Comparison of ENCODE assay signal across 13 cellular contexts in the genomic region with DNA sequence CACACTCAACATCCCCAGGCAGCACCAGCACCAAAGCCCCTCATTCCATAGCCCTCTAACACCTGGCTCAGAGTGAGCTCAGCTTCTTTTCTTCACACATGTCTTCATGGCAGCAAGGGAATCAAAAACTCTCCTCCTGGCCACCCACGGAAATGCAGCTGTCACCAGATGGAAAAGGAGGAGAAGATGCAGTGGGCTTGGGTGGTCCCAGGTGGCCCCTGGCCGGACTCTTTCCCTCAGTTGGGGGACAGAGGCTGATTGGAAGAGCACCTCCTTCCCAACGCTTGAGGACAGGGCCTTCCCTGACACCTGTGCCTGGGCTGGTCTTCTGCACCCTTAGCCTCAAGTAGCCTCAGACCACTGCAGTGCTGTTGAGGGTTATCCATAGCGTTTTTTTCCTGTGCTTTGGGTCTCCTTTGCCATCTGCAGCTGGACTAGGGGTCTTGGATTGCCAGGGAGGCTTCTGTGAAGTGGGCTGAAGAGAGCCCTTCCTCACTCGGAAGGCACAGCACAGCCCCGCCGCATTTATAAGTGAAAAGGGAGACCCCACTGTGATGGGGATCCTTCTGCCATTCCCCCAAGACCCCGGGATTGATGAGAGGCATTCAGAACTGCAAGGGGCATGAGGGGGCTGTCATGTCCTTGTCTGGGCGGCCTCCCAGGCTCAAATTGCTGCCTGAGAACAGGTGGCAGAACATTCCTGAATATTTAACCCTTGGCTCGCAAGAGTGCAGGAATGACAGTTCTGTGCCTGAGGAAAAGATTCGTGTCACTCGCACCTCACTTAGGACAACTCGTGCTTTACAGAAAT.
A peak's percentile ranks its signal among the peaks of the same experiment; 100 is the strongest.
DNase-seq lines count a peak whose midpoint lies in the region; ATAC-seq and TF ChIP-seq lines count a peak whose summit lies in the region.
"Had no signal": no experiment of that assay in that cellular context is flagged by ENCODE, and none has a peak within 500 bp of the region (broad histone marks: within the 10 kb centered on the region; RNA-seq: fewer than 3 reads in every experiment).

No MANE protein-coding gene starts in this region.

- no peak for TF ChIP-seq CTCF in MCF 10A (IDR thresholded peaks at IDR 0.05; ENCODE audit: unreplicated experiment)
- TF ChIP-seq CTCF in breast epithelium (IDR thresholded peaks at IDR 0.05): no peak
- no peak for TF ChIP-seq CTCF in vagina (IDR thresholded peaks at IDR 0.05)

- H3K4me1 Mint-ChIP-seq in MCF 10A (ENCODE audit: insufficient read depth, unreplicated experiment): peaks cover 29% of the 10 kb centered on the region
- peaks cover 67% of the 10 kb centered on the region for H3K4me1 Mint-ChIP-seq in activated T-helper 2 cell treated with anti-CD3 and anti-CD28 coated beads, Interferon-gamma antibody, Interleukin-2, Interleukin-4, amounts not matched to agents 10 μg/mL and 5 μg/mL and 100 μg/mL, durations not matched to agents 14 hours and 24 hours and 36 hours (ENCODE audit: low read depth)

- peak overlapping the region; percentile 91 for H3K27ac Mint-ChIP-seq in MCF 10A (ENCODE audit: low read depth, unreplicated experiment)
- H3K27ac Mint-ChIP-seq in activated T-helper 2 cell treated with anti-CD3 and anti-CD28 coated beads, Interferon-gamma antibody, Interleukin-2, Interleukin-4, amounts not matched to agents 10 μg/mL and 5 μg/mL and 100 μg/mL, durations not matched to agents 14 hours and 24 hours and 36 hours: peak overlapping the region; percentile 98

- DNase-seq in MCF 10A (ENCODE audit: unreplicated experiment) (no peak), breast epithelium (ENCODE audit: low spot score in 2 of 2) (no peak), left kidney (ENCODE audit: low read depth, low spot score) (peak; percentile 21), vagina (ENCODE audit: extremely low spot score in 2 of 2) (peak; percentile 58), GM19240 (ENCODE audit: insufficient read length, low spot score) (no peak), COR-L47 (lab: John Stamatoyannopoulos, UW) (no peak)
- no peak for DNase-seq in activated T-helper 2 cell treated with anti-CD3 and anti-CD28 coated beads, Interferon-gamma antibody, Interleukin-2, Interleukin-4, amounts not matched to agents 10 μg/mL and 5 μg/mL and 100 μg/mL, durations not matched to agents 14 hours and 24 hours and 36 hours (ENCODE audit: low spot score)
- DNase-seq: activated CD4-positive, CD25-positive, alpha-beta regulatory T cell; DMS79 treated with DMSO at 0.1 percent for 48 hours; left cardiac atrium; NCI-H82 had no signal

- intact Hi-C loops in MCF 10A (cut with micrococcal nuclease) (no loop called here), breast epithelium (cut with DNase I; ENCODE audit: low total_unique reads) (loop anchor here (5.0 kb wide), 1 partner anchor 461 kb away; no protein-coding TSS in a partner anchor), vagina (cut with DNase I) (no loop called here)
- intact Hi-C loops in activated T-helper 2 cell treated with anti-CD3 and anti-CD28 coated beads, Interferon-gamma antibody, Interleukin-2, Interleukin-4, amounts not matched to agents 10 μg/mL and 5 μg/mL and 100 μg/mL, durations not matched to agents 14 hours and 24 hours and 36 hours (cut with micrococcal nuclease): loop anchor here (1.0 to 5.0 kb wide), 3 partner anchors 30 to 186 kb away; no protein-coding TSS in a partner anchor

- H3K27me3 Mint-ChIP-seq in MCF 10A (ENCODE audit: insufficient read depth, unreplicated experiment): no peaks in the 10 kb centered on the region
- no peaks in the 10 kb centered on the region for H3K27me3 Mint-ChIP-seq in activated T-helper 2 cell treated with anti-CD3 and anti-CD28 coated beads, Interferon-gamma antibody, Interleukin-2, Interleukin-4, amounts not matched to agents 10 μg/mL and 5 μg/mL and 100 μg/mL, durations not matched to agents 14 hours and 24 hours and 36 hours (ENCODE audit: low read depth)

- H3K4me1 ChIP-seq in breast epithelium (no peaks in the 10 kb centered on the region), vagina (peaks cover 31% of the 10 kb centered on the region)

- H3K27me3 ChIP-seq in breast epithelium (no peaks in the 10 kb centered on the region), vagina (no peaks in the 10 kb centered on the region)
- H3K27me3 ChIP-seq: gastroesophageal sphincter had no signal

- no peaks in the 10 kb centered on the region for H3K9me3 Mint-ChIP-seq in MCF 10A (ENCODE audit: unreplicated experiment)
- H3K9me3 Mint-ChIP-seq in activated T-helper 2 cell treated with anti-CD3 and anti-CD28 coated beads, Interferon-gamma antibody, Interleukin-2, Interleukin-4, amounts not matched to agents 10 μg/mL and 5 μg/mL and 100 μg/mL, durations not matched to agents 14 hours and 24 hours and 36 hours: no peaks in the 10 kb centered on the region

- POLR2A ChIA-PET in MCF 10A (lab: Yijun Ruan, JAX): interaction anchor here (0.6 to 0.9 kb wide), 3 partner anchors 59 to 261 kb away, joined by 3 to 4 read pairs (median 4); no protein-coding TSS in a partner anchor

- TF ChIP-seq POLR2A in breast epithelium (IDR thresholded peaks at IDR 0.05) (no peak), vagina (IDR thresholded peaks at IDR 0.05) (no peak)

- H3K4me3 Mint-ChIP-seq in MCF 10A (ENCODE audit: unreplicated experiment): no peak overlapping the region
- H3K4me3 Mint-ChIP-seq in activated T-helper 2 cell treated with anti-CD3 and anti-CD28 coated beads, Interferon-gamma antibody, Interleukin-2, Interleukin-4, amounts not matched to agents 10 μg/mL and 5 μg/mL and 100 μg/mL, durations not matched to agents 14 hours and 24 hours and 36 hours (ENCODE audit: low read depth): peak overlapping the region; percentile 84

- ATAC-seq in HG02610 (IDR thresholded peaks at IDR 0.05; ENCODE audit: unreplicated experiment): no peak
- ATAC-seq: gastroesophageal sphincter, left cardiac atrium had no signal

- CTCF ChIA-PET in MCF 10A (lab: Yijun Ruan, JAX): interaction anchor here (0.6 to 0.9 kb wide), 4 partner anchors 23 to 440 kb away, joined by 3 to 4 read pairs (median 3); no protein-coding TSS in a partner anchor

- H3K27ac ChIP-seq in breast epithelium (no peak overlapping the region), vagina (no peak overlapping the region)

- H3K4me3 ChIP-seq in breast epithelium (no peak overlapping the region), vagina (no peak overlapping the region)
- H3K4me3 ChIP-seq: gastroesophageal sphincter had no signal

- no peaks in the 10 kb centered on the region for H3K9me3 ChIP-seq in breast epithelium
- H3K9me3 ChIP-seq in vagina: no peaks in the 10 kb centered on the region
- H3K9me3 ChIP-seq: gastroesophageal sphincter had no signal

- no TSS peak for BruUV-seq in MCF 10A (replicated peaks; lab: Mats Ljungman, UMichigan)

- H3K36me3 Mint-ChIP-seq in MCF 10A (ENCODE audit: insufficient read depth, unreplicated experiment): no peaks in the 10 kb centered on the region
- peaks cover 35% of the 10 kb centered on the region for H3K36me3 Mint-ChIP-seq in activated T-helper 2 cell treated with anti-CD3 and anti-CD28 coated beads, Interferon-gamma antibody, Interleukin-2, Interleukin-4, amounts not matched to agents 10 μg/mL and 5 μg/mL and 100 μg/mL, durations not matched to agents 14 hours and 24 hours and 36 hours (ENCODE audit: low read depth)

- H3K36me3 ChIP-seq in breast epithelium (no peaks in the 10 kb centered on the region), vagina (no peaks in the 10 kb centered on the region)
- H3K36me3 ChIP-seq: gastroesophageal sphincter had no signal

Comparison
In these comparisons a context has a peak if more than half of its experiments do, and no peak if none do; other contexts are left out.
1. intact Hi-C loops: an anchor here in breast epithelium (5.0 kb wide) and activated T-helper 2 cell treated with anti-CD3 and anti-CD28 coated beads, Interferon-gamma antibody, Interleukin-2, Interleukin-4, amounts not matched to agents 10 μg/mL and 5 μg/mL and 100 μg/mL, durations not matched to agents 14 hours and 24 hours and 36 hours (1.0 to 5.0 kb wide); none called in MCF 10A and vagina.
2. DNase-seq: peak in left kidney (single experiment) and vagina (2 of 2); none in MCF 10A (single experiment), breast epithelium (0 of 2), activated T-helper 2 cell treated with anti-CD3 and anti-CD28 coated beads, Interferon-gamma antibody, Interleukin-2, Interleukin-4, amounts not matched to agents 10 μg/mL and 5 μg/mL and 100 μg/mL, durations not matched to agents 14 hours and 24 hours and 36 hours (single experiment), GM19240 (single experiment) and COR-L47 (single experiment).